25 cellular contexts compared by ENCODE assay signal in the genomic region with DNA sequence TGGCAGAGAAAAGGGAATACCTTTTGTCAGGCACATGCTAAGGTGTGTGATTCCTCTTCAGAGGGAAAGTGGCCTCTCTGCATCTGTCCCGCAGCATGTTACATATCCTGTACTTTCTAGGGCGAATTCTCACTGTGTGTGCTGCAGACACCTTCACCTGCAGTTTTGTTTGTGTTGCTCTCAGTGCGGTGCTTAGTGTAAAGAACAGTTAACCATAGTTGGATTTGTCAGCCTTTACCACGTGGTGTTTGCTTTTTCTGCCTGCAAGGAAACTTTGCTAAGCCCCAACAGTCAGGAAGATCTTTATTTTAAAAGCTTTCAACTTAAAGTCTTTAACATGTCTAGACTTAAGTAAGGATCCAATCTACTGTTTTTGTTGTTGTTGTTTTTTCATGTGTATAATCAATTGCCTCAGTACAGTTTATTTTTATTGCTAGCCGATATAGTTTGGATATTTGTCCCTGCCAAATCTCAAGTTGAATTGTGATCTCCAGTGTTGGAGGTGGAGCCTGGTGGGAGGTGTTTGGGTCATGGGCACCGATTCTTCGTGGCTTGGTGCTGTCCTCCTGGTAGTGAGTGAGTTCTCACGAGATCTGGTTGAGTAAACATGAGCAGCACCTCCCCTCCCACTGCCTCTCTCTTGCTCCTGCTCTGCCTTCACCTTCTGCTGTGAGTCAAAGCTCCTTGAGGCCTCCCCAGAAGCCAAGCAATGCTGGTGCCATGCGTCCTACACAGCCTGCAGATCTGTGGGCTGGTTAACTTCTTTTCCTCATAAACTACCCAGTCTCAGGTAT.
DNase-seq lines count a peak whose midpoint lies in the region; ATAC-seq, FAIRE-seq and TF ChIP-seq lines count a peak whose summit lies in the region.
"Had no signal": no experiment of that assay in that cellular context is flagged by ENCODE, and none has a peak within 500 bp of the region (broad histone marks: within the 10 kb centered on the region; RNA-seq: fewer than 3 reads in every experiment).

No MANE protein-coding gene starts in this region.

- POLR2A ChIA-PET in naive thymus-derived CD8-positive, alpha-beta T cell (lab: Charles Lee), result no interaction called here

- TF ChIP-seq CTCF in neural crest cell (conservative IDR thresholded peaks at IDR 0.05) (no peak), omental fat pad (IDR thresholded peaks at IDR 0.05) (no peak)

- ATAC-seq in naive thymus-derived CD8-positive, alpha-beta T cell, result no peak
- no peak for ATAC-seq in omental fat pad (ENCODE audit: low FRiP score)
- ATAC-seq: activated CD8-positive, alpha-beta T cell treated with anti-CD3 and anti-CD28 coated beads, Interleukin-2, amount 10 ng/mL, durations not matched to agents 7 days and 5 days; naive thymus-derived CD4-positive, alpha-beta T cell had no signal

- FAIRE-seq in HTR-8/SVneo (lab: Jason Lieb, UNC), result peak; percentile 46

- no peak overlapping the region for H3K4me3 Mint-ChIP-seq in neural crest cell
- no peak overlapping the region for H3K4me3 Mint-ChIP-seq in naive thymus-derived CD8-positive, alpha-beta T cell
- H3K4me3 Mint-ChIP-seq: activated CD8-positive, alpha-beta T cell treated with anti-CD3 and anti-CD28 coated beads, Interleukin-2, amount 10 ng/mL, durations not matched to agents 7 days and 5 days; activated naive CD8-positive, alpha-beta T cell treated with anti-CD3 and anti-CD28 coated beads, Interleukin-2, amount 10 ng/mL, durations not matched to agents 7 days and 5 days; naive thymus-derived CD4-positive, alpha-beta T cell; T-helper 2 cell treated with Interferon-gamma antibody and Interleukin-4, amounts not matched to agents 5 μg/mL and 100 μg/mL, for 36 hours; type B pancreatic cell had no signal

- H3K4me1 Mint-ChIP-seq in neural crest cell, result peaks cover 3% of the 10 kb centered on the region
- H3K4me1 Mint-ChIP-seq in naive thymus-derived CD8-positive, alpha-beta T cell, result peaks cover 0 to 20% (median 2%) of the 10 kb centered on the region in 4 donors

- H3K27me3 Mint-ChIP-seq in neural crest cell (ENCODE audit: low read depth), result no peaks in the 10 kb centered on the region
- H3K27me3 Mint-ChIP-seq in naive thymus-derived CD8-positive, alpha-beta T cell, result no peaks in the 10 kb centered on the region
- H3K27me3 Mint-ChIP-seq: activated naive CD8-positive, alpha-beta T cell treated with anti-CD3 and anti-CD28 coated beads, Interleukin-2, amount 10 ng/mL, durations not matched to agents 7 days and 5 days had no signal

- peak overlapping the region; percentile 81 for H3K27ac Mint-ChIP-seq in neural crest cell (ENCODE audit: unreplicated experiment)
- peak overlapping the region in 4 of 10 donors; percentile 20 to 81 (median 54) for H3K27ac Mint-ChIP-seq in naive thymus-derived CD8-positive, alpha-beta T cell
- H3K27ac Mint-ChIP-seq: activated CD8-positive, alpha-beta T cell treated with anti-CD3 and anti-CD28 coated beads, Interleukin-2, amount 10 ng/mL, durations not matched to agents 7 days and 5 days; activated naive CD8-positive, alpha-beta T cell treated with anti-CD3 and anti-CD28 coated beads, Interleukin-2, amount 10 ng/mL, durations not matched to agents 7 days and 5 days; T-helper 2 cell treated with Interferon-gamma antibody and Interleukin-4, amounts not matched to agents 5 μg/mL and 100 μg/mL, for 36 hours; type B pancreatic cell had no signal

- DNase-seq in NCI-H345 (lab: John Stamatoyannopoulos, UW) (peak; percentile 29), NCI-H345 treated with DMSO at 0.1 percent for 48 hours (lab: John Stamatoyannopoulos, UW; ENCODE audit: unreplicated experiment) (no peak), HTR-8/SVneo (ENCODE audit: insufficient read length, low spot score) (no peak), NCI-H748 (lab: John Stamatoyannopoulos, UW; ENCODE audit: unreplicated experiment) (peak; percentile 56), neural crest cell (ENCODE audit: low read depth, low spot score) (no peak), cerebellar cortex (ENCODE audit: low spot score) (no peak), omental fat pad (ENCODE audit: low spot score) (no peak)
- DNase-seq in naive thymus-derived CD8-positive, alpha-beta T cell, result no peak
- DNase-seq: activated CD8-positive, alpha-beta T cell treated with anti-CD3 and anti-CD28 coated beads, Interleukin-2, amount 10 ng/mL, durations not matched to agents 7 days and 5 days; activated effector memory CD4-positive, alpha-beta T cell treated with anti-CD3 and anti-CD28 coated beads, Interleukin-2, amount 50 U/mL, for 16 hours; activated naive CD8-positive, alpha-beta T cell treated with anti-CD3 and anti-CD28 coated beads, Interleukin-2, amount 10 ng/mL, durations not matched to agents 7 days and 5 days; aorta; colonic mucosa; effector memory CD4-positive, alpha-beta T cell; naive thymus-derived CD4-positive, alpha-beta T cell; NCI-H1092; NCI-H187 treated with DMSO at 0.1 percent for 48 hours; NCI-H2227 treated with DMSO at 0.1 percent for 48 hours; NK-92 treated with Interleukin-12 subunit alpha and Interleukin-12 subunit beta, amount 100 ng/mL, for 24 hours; occipital lobe; Right ventricle myocardium superior; stimulated activated CD4-positive, alpha-beta T cell treated with anti-CD3 and anti-CD28 coated beads, Interleukin-15, amount 100 ng/mL, for 24 hours; stimulated activated CD4-positive, alpha-beta T cell treated with anti-CD3 and anti-CD28 coated beads, Interleukin-4, amount 100 ng/mL, for 4 hours had no signal

- H3K9me3 Mint-ChIP-seq in neural crest cell, result peaks cover 22% of the 10 kb centered on the region
- H3K9me3 Mint-ChIP-seq in naive thymus-derived CD8-positive, alpha-beta T cell, result peaks cover 8 to 33% (median 17%) of the 10 kb centered on the region in 9 donors
- H3K9me3 Mint-ChIP-seq: T-helper 2 cell treated with Interferon-gamma antibody and Interleukin-4, amounts not matched to agents 5 μg/mL and 100 μg/mL, for 36 hours had no signal

- H3K36me3 Mint-ChIP-seq in neural crest cell (ENCODE audit: low read depth), result peaks cover 14% of the 10 kb centered on the region
- peaks cover 5 to 38% (median 11%) of the 10 kb centered on the region in 3 donors for H3K36me3 Mint-ChIP-seq in naive thymus-derived CD8-positive, alpha-beta T cell

Comparison
In these comparisons a context has a peak if more than half of its experiments do, and no peak if none do; other contexts are left out.
1. DNase-seq: peak in NCI-H345 (single experiment) and NCI-H748 (single experiment); none in NCI-H345 treated with DMSO at 0.1 percent for 48 hours (single experiment), HTR-8/SVneo (single experiment), neural crest cell (single experiment), naive thymus-derived CD8-positive, alpha-beta T cell (0 of 10), cerebellar cortex (single experiment) and omental fat pad (single experiment).